ENCODE assay signal across 24 cellular contexts in the genomic region with DNA sequence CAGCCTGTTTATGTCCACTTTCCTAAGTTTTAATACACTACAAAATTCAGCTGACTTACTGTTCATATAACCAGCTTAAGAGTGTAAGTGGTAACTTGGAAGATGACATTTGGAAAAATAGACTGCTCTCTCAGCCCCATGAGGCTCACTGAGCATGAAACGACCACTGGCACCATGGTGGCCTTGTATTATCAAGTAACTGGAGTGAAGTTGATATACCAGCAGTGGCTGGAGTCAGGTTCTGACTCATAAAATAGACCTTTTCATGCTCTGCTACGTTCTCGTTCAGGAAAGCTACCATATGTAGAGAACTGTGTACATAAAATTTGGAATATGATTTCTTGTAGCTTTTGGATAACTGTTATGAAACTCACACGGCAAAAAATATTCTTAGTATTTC.
"Had no signal": no experiment of that assay in that cellular context is flagged by ENCODE, and none has a peak within 500 bp of the region (broad histone marks: within the 10 kb centered on the region; RNA-seq: fewer than 3 reads in every experiment).

No MANE protein-coding gene starts in this region.

- DNase-seq: kidney glomerular epithelial cell; left cardiac atrium; left lung; lower lobe of right lung; mesendoderm; naive B cell; natural killer cell; ovary; right lobe of liver; stimulated activated CD4-positive, alpha-beta T cell treated with anti-CD3 and anti-CD28 coated beads, Interleukin-1b, Interleukin-23, amount 100 ng/mL, for 48 hours; stimulated activated CD4-positive, alpha-beta T cell treated with anti-CD3 and anti-CD28 coated beads, Interleukin-2, amount 100 ng/mL, for 48 hours; stimulated activated CD4-positive, alpha-beta T cell treated with anti-CD3 and anti-CD28 coated beads, Interleukin-4, amount 100 ng/mL, for 4 hours; stimulated activated CD8-positive, alpha-beta memory T cell treated with anti-CD3 and anti-CD28 coated beads, Interleukin-4, amount 100 ng/mL, for 48 hours; stimulated activated naive CD4-positive, alpha-beta T cell treated with Interleukin-2 at 50 U/mL for 16 hours; stimulated activated naive CD8-positive, alpha-beta T cell treated with anti-CD3 and anti-CD28 coated beads, Interleukin-15, amount 100 ng/mL, for 72 hours; substantia nigra; uterus had no signal

- H3K27me3 ChIP-seq: left lung, ovary, right atrium auricular region, right lobe of liver, tibial nerve, uterus had no signal

- ATAC-seq: left cardiac atrium; left lung; lower lobe of right lung; natural killer cell; right lobe of liver; stimulated activated memory B cell treated with anti-CD40 and anti-IgM and Interleukin-4, amounts not matched to agents 10 μg/mL and 1 μg/mL and 100 μg/mL, for 72 hours; stimulated activated naive CD8-positive, alpha-beta T cell treated with anti-CD3 and anti-CD28 coated beads, Interleukin-15, amount 100 ng/mL, for 72 hours had no signal

- H3K36me3 ChIP-seq: left lung, lower lobe of right lung, ovary, right atrium auricular region, right lobe of liver, tibial nerve, uterus had no signal

- H3K27me3 Mint-ChIP-seq: naive B cell; progenitor cell of endocrine pancreas; stimulated activated memory B cell treated with anti-CD40 and anti-IgM and Interleukin-4, amounts not matched to agents 10 μg/mL and 1 μg/mL and 100 μg/mL, for 72 hours; stimulated activated naive CD8-positive, alpha-beta T cell treated with anti-CD3 and anti-CD28 coated beads, Interleukin-15, amount 100 ng/mL, for 72 hours; type B pancreatic cell had no signal

- H3K4me1 Mint-ChIP-seq: naive B cell; natural killer cell; stimulated activated memory B cell treated with anti-CD40 and anti-IgM and Interleukin-4, amounts not matched to agents 10 μg/mL and 1 μg/mL and 100 μg/mL, for 72 hours; stimulated activated naive CD8-positive, alpha-beta T cell treated with anti-CD3 and anti-CD28 coated beads, Interleukin-15, amount 100 ng/mL, for 72 hours had no signal

- H3K4me3 Mint-ChIP-seq: mesothelial cell of epicardium; naive B cell; natural killer cell; stimulated activated memory B cell treated with anti-CD40 and anti-IgM and Interleukin-4, amounts not matched to agents 10 μg/mL and 1 μg/mL and 100 μg/mL, for 72 hours; stimulated activated naive CD8-positive, alpha-beta T cell treated with anti-CD3 and anti-CD28 coated beads, Interleukin-15, amount 100 ng/mL, for 72 hours; type B pancreatic cell had no signal

- H3K27ac Mint-ChIP-seq: mesothelial cell of epicardium; naive B cell; natural killer cell; progenitor cell of endocrine pancreas; stimulated activated memory B cell treated with anti-CD40 and anti-IgM and Interleukin-4, amounts not matched to agents 10 μg/mL and 1 μg/mL and 100 μg/mL, for 72 hours; stimulated activated naive CD8-positive, alpha-beta T cell treated with anti-CD3 and anti-CD28 coated beads, Interleukin-15, amount 100 ng/mL, for 72 hours; type B pancreatic cell had no signal

- H3K4me1 ChIP-seq: left lung, lower lobe of right lung, right atrium auricular region, right lobe of liver, tibial nerve, uterus had no signal

- H3K4me2 ChIP-seq: smooth muscle cell had no signal

- H3K27ac ChIP-seq: left lung, lower lobe of right lung, ovary, right atrium auricular region, right lobe of liver, tibial nerve, uterus had no signal

- H3K36me3 Mint-ChIP-seq: naive B cell; natural killer cell; stimulated activated memory B cell treated with anti-CD40 and anti-IgM and Interleukin-4, amounts not matched to agents 10 μg/mL and 1 μg/mL and 100 μg/mL, for 72 hours; type B pancreatic cell had no signal

- H3K9me3 Mint-ChIP-seq: naive B cell; stimulated activated memory B cell treated with anti-CD40 and anti-IgM and Interleukin-4, amounts not matched to agents 10 μg/mL and 1 μg/mL and 100 μg/mL, for 72 hours; stimulated activated naive CD8-positive, alpha-beta T cell treated with anti-CD3 and anti-CD28 coated beads, Interleukin-15, amount 100 ng/mL, for 72 hours; type B pancreatic cell had no signal

- H3K4me3 ChIP-seq: left lung, lower lobe of right lung, ovary, right atrium auricular region, right lobe of liver, smooth muscle cell, tibial nerve, uterus had no signal
